In genomic region chr2:223597071-223597470, GRCh38 we compare ENCODE assay signal across 22 cellular contexts. TPM values are rescaled to one million over a fixed set of nuclear protein-coding genes. Genes with fewer than 3 reads are reported as not detected.
"Had no signal": no experiment of that assay in that cellular context is flagged by ENCODE, and none has a peak within 500 bp of the region (broad histone marks: within the 10 kb centered on the region; RNA-seq: fewer than 3 reads in every experiment).

No MANE protein-coding gene starts in this region.

- H3K9me3 ChIP-seq: body of pancreas, gastroesophageal sphincter, heart left ventricle, mucosa of descending colon, prostate gland, right atrium auricular region, tibial artery had no signal

- H3K27ac ChIP-seq: body of pancreas, gastroesophageal sphincter, heart left ventricle, neural progenitor cell, prostate gland, right atrium auricular region, tibial artery had no signal

- DNase-seq: activated CD4-positive, alpha-beta T cell treated with anti-CD3 and anti-CD28 coated beads, Interleukin-2, amount 50 U/mL, for 48 hours; activated naive CD4-positive, alpha-beta T cell; activated naive CD8-positive, alpha-beta T cell treated with anti-CD3 and anti-CD28 coated beads for 36 hours; activated T-cell treated with anti-CD3 and anti-CD28 coated beads for 4 hours; amygdala; body of pancreas; caudate nucleus; dorsolateral prefrontal cortex; heart left ventricle; left ventricle myocardium superior; mesenchymal stem cell; mucosa of descending colon; naive B cell; stimulated activated naive CD8-positive, alpha-beta T cell treated with anti-CD3 and anti-CD28 coated beads, Interleukin-15, Interleukin-2, amounts not matched to agents 100 U/mL and 50 U/mL, for 24 hours; substantia nigra; T-helper 2 cell; tibial artery had no signal

- ATAC-seq: body of pancreas; gastroesophageal sphincter; heart left ventricle; left ventricle myocardium superior; mucosa of descending colon; stimulated activated naive CD8-positive, alpha-beta T cell treated with anti-CD3 and anti-CD28 coated beads, Interleukin-15, Interleukin-2, amounts not matched to agents 100 U/mL and 50 U/mL, for 24 hours had no signal

- H3K27me3 ChIP-seq: body of pancreas, dorsolateral prefrontal cortex, heart left ventricle, right atrium auricular region, tibial artery had no signal

- H3K4me2 ChIP-seq: neural progenitor cell had no signal

- H3K9ac ChIP-seq: neural progenitor cell had no signal

- H3K36me3 ChIP-seq: gastroesophageal sphincter, heart left ventricle, neural progenitor cell, prostate gland, right atrium auricular region, tibial artery had no signal

- H3K4me3 ChIP-seq: body of pancreas, gastroesophageal sphincter, heart left ventricle, mucosa of descending colon, neural progenitor cell, prostate gland, right atrium auricular region, tibial artery had no signal

- H3K4me1 ChIP-seq: body of pancreas, gastroesophageal sphincter, neural progenitor cell, prostate gland, right atrium auricular region had no signal

- H2AFZ ChIP-seq: neural progenitor cell had no signal

RNA-seq across cellular contexts. Expression of gene SCG2, which starts 5.1 kb away (rescaled TPM):
- total RNA-seq: activated naive CD8-positive, alpha-beta T cell treated with anti-CD3 and anti-CD28 coated beads for 36 hours; left ventricle myocardium superior; skeletal muscle tissue had no signal
